In the genomic region with DNA sequence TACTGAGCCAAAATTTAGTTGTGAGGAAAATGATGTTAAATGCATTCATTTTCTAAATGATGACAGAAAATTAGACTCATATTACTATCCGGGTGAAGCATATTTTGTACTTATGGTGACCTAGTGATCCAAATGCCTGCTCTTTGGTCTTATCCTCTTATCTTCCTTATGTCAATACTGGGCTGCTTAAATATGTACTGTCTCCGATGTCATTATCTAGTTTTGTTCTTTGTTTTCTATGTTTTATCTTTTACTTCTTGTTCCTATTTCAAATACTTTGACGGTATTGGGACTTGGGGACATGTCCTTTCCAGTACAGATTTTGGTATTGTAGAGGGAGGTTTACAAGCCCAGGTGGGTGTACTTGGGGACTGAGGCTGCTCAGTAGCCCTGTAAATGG, we compare ENCODE assay signal across 16 cellular contexts.
DNase-seq lines count a peak whose midpoint lies in the region; ATAC-seq lines count a peak whose summit lies in the region.
"Had no signal": no experiment of that assay in that cellular context is flagged by ENCODE, and none has a peak within 500 bp of the region (broad histone marks: within the 10 kb centered on the region; RNA-seq: fewer than 3 reads in every experiment).

No MANE protein-coding gene starts in this region.

- peaks cover 5% of the 10 kb centered on the region for H3K4me1 ChIP-seq in mesendoderm (ENCODE audit: control insufficient read depth, low read depth, low read length)
- H3K4me1 ChIP-seq: A549 had no signal

- no peak overlapping the region for H3K4ac ChIP-seq in mesendoderm (ENCODE audit: low read depth, low read length)

- H2BK15ac ChIP-seq in mesendoderm (replicated peaks; ENCODE audit: low read depth): no peak overlapping the region

- H3K23ac ChIP-seq in mesendoderm (ENCODE audit: low read length): no peak overlapping the region

- H3K36me3 ChIP-seq in mesendoderm (ENCODE audit: control insufficient read depth, insufficient read depth, low read length): no peaks in the 10 kb centered on the region
- H3K36me3 ChIP-seq: BLaER1 had no signal

- intact Hi-C loops in Right ventricle myocardium inferior (cut with DNase I): no loop called here

- no peaks in the 10 kb centered on the region for H3K27me3 ChIP-seq in mesendoderm (ENCODE audit: insufficient read depth, low read length, poor library complexity)
- H3K27me3 ChIP-seq: BLaER1 had no signal

- H3K79me1 ChIP-seq in mesendoderm (ENCODE audit: low read length): no peaks in the 10 kb centered on the region

- no peak overlapping the region for H4K8ac ChIP-seq in mesendoderm (ENCODE audit: low read depth, low read length)

- ATAC-seq in left lobe of liver (peak; percentile 39), HG03520 (IDR thresholded peaks at IDR 0.05; ENCODE audit: unreplicated experiment) (no peak), HG03139 (IDR thresholded peaks at IDR 0.05; ENCODE audit: unreplicated experiment) (no peak), Right ventricle myocardium inferior (no peak)
- ATAC-seq: A549, GM23338 had no signal

- no peak overlapping the region for H2BK120ac ChIP-seq in mesendoderm (ENCODE audit: low read depth, low read length)

- no peaks in the 10 kb centered on the region for H3K79me2 ChIP-seq in mesendoderm (ENCODE audit: control insufficient read depth, insufficient read depth, low read length)

- H4K5ac ChIP-seq in mesendoderm (ENCODE audit: low read length): no peak overlapping the region

- H3K9ac ChIP-seq in mesendoderm (ENCODE audit: low read length): no peak overlapping the region
- H3K9ac ChIP-seq: BLaER1 had no signal

- H2BK5ac ChIP-seq in mesendoderm (ENCODE audit: low read length): peak overlapping the region; percentile 36

- H3K4me2 ChIP-seq in mesendoderm (ENCODE audit: low read length): no peak overlapping the region
- H3K4me2 ChIP-seq: A549, GM23338 had no signal

- no peak overlapping the region for H3K56ac ChIP-seq in mesendoderm (ENCODE audit: low read length)

- no peak overlapping the region for H3K18ac ChIP-seq in mesendoderm (ENCODE audit: low read length)

- no peak overlapping the region for H3K4me3 ChIP-seq in mesendoderm (ENCODE audit: low read length)
- H3K4me3 ChIP-seq: A549, BLaER1, GM23338 had no signal

- H2AK5ac ChIP-seq in mesendoderm (ENCODE audit: low read length): no peak overlapping the region

- no CpG with 5 or more reads among the region's 3 CpGs for WGBS in mesendoderm (ENCODE audit: extremely low coverage, insufficient coverage, low lambda C conversion rate)

- DNase-seq in DMS53 (lab: John Stamatoyannopoulos, UW) (peak; percentile 3), DMS53 treated with DMSO at 0.1 percent for 48 hours (lab: John Stamatoyannopoulos, UW; ENCODE audit: unreplicated experiment) (no peak), left lobe of liver (ENCODE audit: low spot score) (no peak), mesendoderm (no peak), Right ventricle myocardium inferior (ENCODE audit: missing footprints) (no peak)
- DNase-seq: CD4-positive, alpha-beta memory T cell; DMS79 treated with DMSO at 0.1 percent for 48 hours; GF-D8; HCEC 1CT; KG1 had no signal

- no peak overlapping the region for H3K27ac ChIP-seq in mesendoderm (ENCODE audit: low read depth, low read length)
- H3K27ac ChIP-seq: 22Rv1, A549, BLaER1 had no signal
